ENCODE assay signal across 18 cellular contexts in the genomic region with DNA sequence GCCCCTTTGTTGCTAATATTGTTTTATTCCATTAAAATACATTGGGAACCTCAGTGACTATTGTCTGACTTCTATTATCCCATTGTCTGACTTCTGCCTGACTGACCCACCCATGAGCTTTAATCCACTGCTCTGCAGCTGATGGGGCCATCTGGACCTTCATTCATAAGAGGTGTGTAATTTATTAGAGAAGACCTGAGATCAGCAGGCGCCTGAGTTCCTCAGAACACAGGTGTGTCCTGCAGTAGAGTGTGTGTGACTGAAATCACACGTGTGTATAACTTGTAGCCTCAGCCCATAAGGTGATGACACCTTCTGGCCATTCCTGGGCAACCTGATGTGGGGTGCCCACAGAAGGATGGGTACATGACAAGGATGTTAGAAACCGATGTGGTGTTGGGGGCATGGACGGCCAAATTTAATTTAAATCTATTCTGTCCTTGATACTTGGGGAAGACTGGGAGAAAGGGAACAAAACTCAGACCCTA.
DNase-seq lines count a peak whose midpoint lies in the region; ATAC-seq and TF ChIP-seq lines count a peak whose summit lies in the region.
"Had no signal": no experiment of that assay in that cellular context is flagged by ENCODE, and none has a peak within 500 bp of the region (broad histone marks: within the 10 kb centered on the region; RNA-seq: fewer than 3 reads in every experiment).

No MANE protein-coding gene starts in this region.

- H3K27me3 ChIP-seq in DOHH2 (ENCODE audit: control insufficient read depth, low read length): no peaks in the 10 kb centered on the region
- H3K27me3 ChIP-seq in HUES48 (ENCODE audit: control insufficient read depth, insufficient read depth, low read length): no peaks in the 10 kb centered on the region
- H3K27me3 ChIP-seq in Caco-2 (replicated peaks; ENCODE audit: control insufficient read depth, insufficient read depth, low read length): no peaks in the 10 kb centered on the region
- H3K27me3 ChIP-seq: SJCRH30 had no signal

- H3K9me2 ChIP-seq in DOHH2 (replicated peaks; ENCODE audit: control insufficient read depth, low read length): no peaks in the 10 kb centered on the region

- no peak overlapping the region for H3K4me3 ChIP-seq in DOHH2 (ENCODE audit: low read length)
- peak overlapping the region; percentile 3; the same call in 1 of the 2 replicates for H3K4me3 ChIP-seq in HUES48 (ENCODE audit: low read depth, low read length)
- no peak overlapping the region for H3K4me3 ChIP-seq in Caco-2 (ENCODE audit: low read depth, low read length)
- H3K4me3 ChIP-seq: GM23248, K562, MG63, SJCRH30 had no signal

- no peak overlapping the region for H3K9ac ChIP-seq in HUES48 (ENCODE audit: low read depth, low read length)
- H3K9ac ChIP-seq: GM23248 had no signal

- POLR2A ChIA-PET in Caco-2 (lab: Charles Lee): no interaction called here

- peaks cover 76% of the 10 kb centered on the region for H3K9me3 Mint-ChIP-seq in osteocyte (ENCODE audit: unreplicated experiment)
- no peaks in the 10 kb centered on the region for H3K9me3 Mint-ChIP-seq in Caco-2 (ENCODE audit: unreplicated experiment)

- H3K4me1 Mint-ChIP-seq in T-helper 17 cell (peaks cover 2% of the 10 kb centered on the region), osteocyte (ENCODE audit: unreplicated experiment) (no peaks in the 10 kb centered on the region), Caco-2 (ENCODE audit: low read depth, unreplicated experiment) (no peaks in the 10 kb centered on the region)

- no peak overlapping the region for H3K27ac ChIP-seq in DOHH2 (ENCODE audit: low read depth, low read length)
- no peak overlapping the region for H3K27ac ChIP-seq in HUES48 (ENCODE audit: low read depth, low read length)
- H3K27ac ChIP-seq: GM23248, SJCRH30 had no signal

- H3K4me1 ChIP-seq in DOHH2 (ENCODE audit: control insufficient read depth, low read length) (peaks cover 83% of the 10 kb centered on the region), HUES48 (ENCODE audit: control insufficient read depth, insufficient read depth, low read length) (no peaks in the 10 kb centered on the region), Caco-2 (no peaks in the 10 kb centered on the region)
- H3K4me1 ChIP-seq: BE2C, SJCRH30 had no signal

- H3K27me3 Mint-ChIP-seq in T-helper 17 cell: peaks cover 15% of the 10 kb centered on the region
- no peaks in the 10 kb centered on the region for H3K27me3 Mint-ChIP-seq in osteocyte (ENCODE audit: unreplicated experiment)
- peaks cover 23% of the 10 kb centered on the region for H3K27me3 Mint-ChIP-seq in Caco-2 (ENCODE audit: insufficient read depth, unreplicated experiment)

- intact Hi-C loops in Caco-2 (cut with micrococcal nuclease; ENCODE audit: unreplicated experiment): no loop called here

- DNase-seq in T-helper 17 cell: no peak
- peak; percentile 91 for DNase-seq in osteocyte (ENCODE audit: extremely low spot score, unreplicated experiment)
- no peak for DNase-seq in cerebellar nuclear complex (lab: John Stamatoyannopoulos, UW)
- no peak for DNase-seq in Caco-2
- no peak for DNase-seq in T-helper 9 cell
- DNase-seq: BE2C, GM23248, H7, MG63, NCI-H2029 treated with DMSO at 0.1 percent for 48 hours, NCI-H2227 treated with DMSO at 0.1 percent for 48 hours, NCI-H69, SJCRH30 had no signal

- ATAC-seq in T-helper 17 cell (no peak), GM18867 (IDR thresholded peaks at IDR 0.05; ENCODE audit: unreplicated experiment) (no peak)
- ATAC-seq: K562, SK-N-SH treated with all-trans-retinoic acid at 6 μM for 48 hours had no signal

- peak overlapping the region; percentile 67 for H3K27ac Mint-ChIP-seq in T-helper 17 cell
- H3K27ac Mint-ChIP-seq in osteocyte (ENCODE audit: unreplicated experiment): no peak overlapping the region
- no peak overlapping the region for H3K27ac Mint-ChIP-seq in Caco-2 (ENCODE audit: unreplicated experiment)

- H3K36me3 ChIP-seq in DOHH2 (ENCODE audit: control insufficient read depth, low read length) (peaks cover 30% of the 10 kb centered on the region), HUES48 (ENCODE audit: control insufficient read depth, insufficient read depth, low read length) (no peaks in the 10 kb centered on the region), Caco-2 (ENCODE audit: control insufficient read depth, insufficient read depth, low read length) (no peaks in the 10 kb centered on the region)
- H3K36me3 ChIP-seq: BE2C, MG63, SJCRH30 had no signal

- peaks cover 29% of the 10 kb centered on the region for H3F3A ChIP-seq in DOHH2 (ENCODE audit: control insufficient read depth, insufficient read depth)

- BruUV-seq in Caco-2 (replicated peaks; lab: Mats Ljungman, UMichigan): no TSS peak

- TF ChIP-seq CTCF in DOHH2 (IDR thresholded peaks at IDR 0.05; ENCODE audit: low read depth, low read length, poor library complexity, severe bottlenecking): no peak
- TF ChIP-seq CTCF in osteocyte (IDR thresholded peaks at IDR 0.05): no peak
- TF ChIP-seq CTCF in Caco-2 (IDR thresholded peaks at IDR 0.05; ENCODE audit: insufficient read depth in 1 of 2, low read depth in 1 of 2, low read length in 1 of 2, severe bottlenecking in 1 of 2, unreplicated experiment in 1 of 2): no peak

- peak overlapping the region; percentile 68 for H3K4me2 ChIP-seq in DOHH2 (ENCODE audit: low read length)

- CTCF ChIA-PET in Caco-2 (lab: Charles Lee): no interaction called here

- H3K36me3 Mint-ChIP-seq in T-helper 17 cell (ENCODE audit: low read depth) (no peaks in the 10 kb centered on the region), osteocyte (ENCODE audit: unreplicated experiment) (peaks cover 2% of the 10 kb centered on the region), Caco-2 (ENCODE audit: insufficient read depth, unreplicated experiment) (no peaks in the 10 kb centered on the region)

- H4K20me1 ChIP-seq in DOHH2 (ENCODE audit: control insufficient read depth, insufficient read depth, low read depth, low read length): no peaks in the 10 kb centered on the region

- peaks cover 7% of the 10 kb centered on the region for H3K79me2 ChIP-seq in DOHH2 (ENCODE audit: control insufficient read depth, low read length)

- H3K9me3 ChIP-seq in DOHH2 (ENCODE audit: control insufficient read depth, insufficient read depth, low read length): no peaks in the 10 kb centered on the region
- H3K9me3 ChIP-seq in HUES48 (ENCODE audit: control insufficient read depth, insufficient read depth, low read length): peaks cover 93% of the 10 kb centered on the region
- no peaks in the 10 kb centered on the region for H3K9me3 ChIP-seq in T-helper 17 cell (ENCODE audit: control insufficient read depth, low read length, poor library complexity, severe bottlenecking)
- H3K9me3 ChIP-seq in Caco-2: no peaks in the 10 kb centered on the region
- H3K9me3 ChIP-seq: BE2C, MG63, SJCRH30 had no signal

- no peak overlapping the region for H3K4me3 Mint-ChIP-seq in T-helper 17 cell
- no peak overlapping the region for H3K4me3 Mint-ChIP-seq in osteocyte (ENCODE audit: unreplicated experiment)
- no peak overlapping the region for H3K4me3 Mint-ChIP-seq in Caco-2 (ENCODE audit: unreplicated experiment)
